8 cellular contexts compared by ENCODE assay signal in genomic region chr21:45880097-45881068, GRCh38.
DNase-seq lines count a peak whose midpoint lies in the region; ATAC-seq lines count a peak whose summit lies in the region.

No MANE protein-coding gene starts in this region.

- DNase-seq in NCI-H1436 (lab: John Stamatoyannopoulos, UW) (peak; percentile 44), NCI-H1436 treated with DMSO at 0.1 percent for 48 hours (lab: John Stamatoyannopoulos, UW) (no peak), NCI-H2196 treated with DMSO at 0.1 percent for 48 hours (lab: John Stamatoyannopoulos, UW; ENCODE audit: unreplicated experiment) (peak; percentile 6), left colon (peak; percentile 41 to 81)
- peak; percentile 54 for DNase-seq in activated CD4-positive, CD25-positive, alpha-beta regulatory T cell treated with anti-CD3 and anti-CD28 coated beads, Interleukin-2, amount 50 U/mL, for 16 hours (ENCODE audit: low read depth, low spot score)
- peak; percentile 44 for DNase-seq in central memory CD4-positive, alpha-beta T cell
- DNase-seq in stimulated activated CD4-positive, alpha-beta T cell treated with anti-CD3 and anti-CD28 coated beads, Interleukin-4, amount 100 ng/mL, for 4 hours = peak; percentile 66 to 68

- intact Hi-C loops in left colon (cut with DNase I, micrococcal nuclease) = no loop called here

- peak; percentile 79 for ATAC-seq in left colon
- no peak for ATAC-seq in GM19328 (IDR thresholded peaks at IDR 0.05; ENCODE audit: unreplicated experiment)
